21 cellular contexts compared by ENCODE assay signal in the genomic region with DNA sequence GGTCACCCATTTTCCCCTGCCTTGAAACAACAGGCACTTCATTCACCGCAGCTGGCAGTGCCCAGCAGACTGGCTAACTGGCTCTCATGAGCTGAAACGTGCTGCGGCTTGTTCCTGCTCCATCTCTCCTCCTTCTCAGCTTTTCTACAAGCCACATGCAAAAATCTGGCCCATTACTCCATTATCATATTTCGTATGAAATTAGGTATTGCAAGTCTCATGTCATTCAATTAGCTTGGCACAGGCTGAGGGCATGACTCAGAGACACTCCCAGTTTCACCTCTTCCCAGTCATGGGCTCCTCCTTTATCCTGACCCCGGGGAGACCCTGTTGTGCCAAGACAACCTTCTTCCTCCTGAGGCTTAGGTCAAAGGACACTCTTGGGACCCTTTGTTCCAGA. TPM values are rescaled to one million over a fixed set of nuclear protein-coding genes. Genes with fewer than 3 reads are reported as not detected.
DNase-seq lines count a peak whose midpoint lies in the region; ATAC-seq, FAIRE-seq and TF ChIP-seq lines count a peak whose summit lies in the region.
"Had no signal": no experiment of that assay in that cellular context is flagged by ENCODE, and none has a peak within 500 bp of the region (broad histone marks: within the 10 kb centered on the region; RNA-seq: fewer than 3 reads in every experiment).

No MANE protein-coding gene starts in this region.

- H3K27ac Mint-ChIP-seq in astrocyte (ENCODE audit: unreplicated experiment) (peak overlapping the region; percentile 51), mesothelial cell of epicardium (peak overlapping the region; percentile 66)
- H3K27ac Mint-ChIP-seq: effector memory CD8-positive, alpha-beta T cell; stimulated activated effector memory CD8-positive, alpha-beta T cell treated with anti-CD3 and anti-CD28 coated beads, Interleukin-12 subunit alpha, Interleukin-12 subunit beta, amount 100 ng/mL, for 72 hours had no signal

- 77% methylated on average over 5 of the region's 5 CpGs for WGBS in SK-N-SH (ENCODE audit: low lambda C conversion rate)
- WGBS in upper lobe of left lung, 2 donors, result 82 to 88% methylated on average over 5 of the region's 5 CpGs

- H3K36me3 ChIP-seq in SK-N-SH (replicated peaks in 1 of 2; ENCODE audit: control insufficient read depth in 1 of 2, insufficient read depth in 2 of 2, low read length in 1 of 2) (no peaks in the 10 kb centered on the region), astrocyte (ENCODE audit: insufficient read depth, low read length) (no peaks in the 10 kb centered on the region), upper lobe of left lung (no peaks in the 10 kb centered on the region)
- H3K36me3 ChIP-seq: ovary, Peyer's patch, transverse colon had no signal

- TF ChIP-seq EP300 in SK-N-SH (IDR thresholded peaks at IDR 0.05; ENCODE audit: borderline replicate concordance in 1 of 2, low read depth in 1 of 2, low read length in 1 of 2) (no peak), upper lobe of left lung (IDR thresholded peaks at IDR 0.05) (no peak)

- TF ChIP-seq CTCF in SK-N-SH (IDR thresholded peaks at IDR 0.05) (no peak), astrocyte (IDR thresholded peaks at IDR 0.05; ENCODE audit: insufficient read depth, low read depth, low read length) (no peak), mesothelial cell of epicardium (IDR thresholded peaks at IDR 0.05; ENCODE audit: unreplicated experiment) (no peak), upper lobe of left lung (IDR thresholded peaks at IDR 0.05) (no peak)

- peaks cover 0 to 11% of the 10 kb centered on the region in 2 experiments; a peak in 1 of 4 replicates for H3K4me1 ChIP-seq in SK-N-SH (ENCODE audit: control insufficient read depth in 1 of 2, insufficient read depth in 2 of 2, low read depth in 1 of 2, low read length in 1 of 2)
- H3K4me1 ChIP-seq in astrocyte (ENCODE audit: insufficient read depth, low read length), result peaks cover 4% of the 10 kb centered on the region
- H3K4me1 ChIP-seq in upper lobe of left lung, result no peaks in the 10 kb centered on the region
- H3K4me1 ChIP-seq: Peyer's patch, transverse colon had no signal

- no peak overlapping the region for H3K9ac ChIP-seq in SK-N-SH
- H3K9ac ChIP-seq in astrocyte (ENCODE audit: low read length), result no peak overlapping the region

- POLR2A ChIA-PET in SK-N-SH (lab: Yijun Ruan, JAX), result no interaction called here

- no peaks in the 10 kb centered on the region for H3K9me2 ChIP-seq in SK-N-SH

- H3K4me1 Mint-ChIP-seq in astrocyte (ENCODE audit: low read depth, unreplicated experiment) (peaks cover 22% of the 10 kb centered on the region), mesothelial cell of epicardium (peaks cover 38% of the 10 kb centered on the region)

- DNase-seq in SK-N-SH (no peak), astrocyte (ENCODE audit: low read depth) (no peak), mesothelial cell of epicardium (ENCODE audit: low spot score in 2 of 2, unreplicated experiment in 2 of 2) (no peak), upper lobe of left lung (no peak)
- DNase-seq in stimulated activated naive CD4-positive, alpha-beta T cell treated with Interleukin-2 at 50 U/mL for 16 hours (lab: John Stamatoyannopoulos, UW), result no peak
- DNase-seq: 8988T; activated CD4-positive, alpha-beta T cell treated with anti-CD3 and anti-CD28 coated beads for 4 hours; activated effector memory CD4-positive, alpha-beta T cell treated with anti-CD3 and anti-CD28 coated beads, Interleukin-2, amount 50 U/mL, for 16 hours; amniotic stem cell; effector memory CD8-positive, alpha-beta T cell; NCI-H187; NCI-H69; ovary; transverse colon had no signal

- H3F3A ChIP-seq in SK-N-SH (replicated peaks; ENCODE audit: insufficient read depth), result no peaks in the 10 kb centered on the region

- H3K27me3 Mint-ChIP-seq in astrocyte (ENCODE audit: low read depth, unreplicated experiment) (peaks cover 8% of the 10 kb centered on the region), mesothelial cell of epicardium (ENCODE audit: low read depth) (no peaks in the 10 kb centered on the region)

- CTCF ChIA-PET in SK-N-SH (lab: Yijun Ruan, JAX), result interaction anchor here (0.7 to 1.4 kb wide), 2 partner anchors 25 to 41 kb away, joined by 3 read pairs; no protein-coding TSS in a partner anchor

- no peaks in the 10 kb centered on the region for H3K36me3 Mint-ChIP-seq in astrocyte (ENCODE audit: low read depth, unreplicated experiment)
- peaks cover 5% of the 10 kb centered on the region for H3K36me3 Mint-ChIP-seq in mesothelial cell of epicardium
- H3K36me3 Mint-ChIP-seq: stimulated activated effector memory CD8-positive, alpha-beta T cell treated with anti-CD3 and anti-CD28 coated beads, Interleukin-12 subunit alpha, Interleukin-12 subunit beta, amount 100 ng/mL, for 72 hours had no signal

- TF ChIP-seq POLR2A in upper lobe of left lung (IDR thresholded peaks at IDR 0.05), result no peak

- no peaks in the 10 kb centered on the region for H4K20me1 ChIP-seq in SK-N-SH (ENCODE audit: insufficient read depth)
- H4K20me1 ChIP-seq in astrocyte (ENCODE audit: insufficient read depth, low read length), result no peaks in the 10 kb centered on the region

- H3K4me3 ChIP-seq in SK-N-SH (ENCODE audit: low read depth in 2 of 2, low read length in 1 of 2) (no peak overlapping the region), astrocyte (ENCODE audit: insufficient read depth, low read depth, low read length) (no peak overlapping the region), upper lobe of left lung (no peak overlapping the region)
- H3K4me3 ChIP-seq: ovary, Peyer's patch, transverse colon had no signal

- ATAC-seq in SK-N-SH treated with all-trans-retinoic acid at 6 μM for 48 hours, result peak; percentile 42; the same call in 2 of the 3 replicates
- ATAC-seq in upper lobe of left lung (ENCODE audit: low FRiP score in 2 of 2), result peak; percentile 9 to 24
- no peak for ATAC-seq in HG02798 (IDR thresholded peaks at IDR 0.05; ENCODE audit: poor library complexity, unreplicated experiment)
- ATAC-seq in HG03432 (IDR thresholded peaks at IDR 0.05; ENCODE audit: unreplicated experiment), result no peak
- ATAC-seq: effector memory CD8-positive, alpha-beta T cell; stimulated activated effector memory CD8-positive, alpha-beta T cell treated with anti-CD3 and anti-CD28 coated beads, Interleukin-12 subunit alpha, Interleukin-12 subunit beta, amount 100 ng/mL, for 72 hours had no signal

- no peaks in the 10 kb centered on the region for H3K79me2 ChIP-seq in SK-N-SH (ENCODE audit: insufficient read depth)
- H3K79me2 ChIP-seq in astrocyte (ENCODE audit: insufficient read depth, low read length), result no peaks in the 10 kb centered on the region

- FAIRE-seq in astrocyte (lab: Jason Lieb, UNC), result no peak
- FAIRE-seq: H54, TTC549 had no signal

- no peak overlapping the region for H3K4me3 Mint-ChIP-seq in astrocyte (ENCODE audit: unreplicated experiment)
- H3K4me3 Mint-ChIP-seq in mesothelial cell of epicardium, result no peak overlapping the region
- H3K4me3 Mint-ChIP-seq: effector memory CD8-positive, alpha-beta T cell; stimulated activated effector memory CD8-positive, alpha-beta T cell treated with anti-CD3 and anti-CD28 coated beads, Interleukin-12 subunit alpha, Interleukin-12 subunit beta, amount 100 ng/mL, for 72 hours had no signal

- H3K9me3 ChIP-seq in SK-N-SH, result no peaks in the 10 kb centered on the region
- no peaks in the 10 kb centered on the region for H3K9me3 ChIP-seq in astrocyte (ENCODE audit: insufficient read depth, low read depth, low read length)
- H3K9me3 ChIP-seq in upper lobe of left lung, result no peaks in the 10 kb centered on the region
- H3K9me3 ChIP-seq: ovary, Peyer's patch, transverse colon had no signal

- no peak overlapping the region for H3K4me2 ChIP-seq in SK-N-SH
- H3K4me2 ChIP-seq in astrocyte (ENCODE audit: low read length), result no peak overlapping the region

- no peaks in the 10 kb centered on the region for H3K27me3 ChIP-seq in SK-N-SH (ENCODE audit: insufficient read depth)
- H3K27me3 ChIP-seq in astrocyte (ENCODE audit: insufficient read depth, low read length), result no peaks in the 10 kb centered on the region
- no peaks in the 10 kb centered on the region for H3K27me3 ChIP-seq in upper lobe of left lung
- H3K27me3 ChIP-seq: ovary, Peyer's patch, transverse colon had no signal

- no peak for TF ChIP-seq RAD21 in SK-N-SH (IDR thresholded peaks at IDR 0.05; ENCODE audit: low read length)

- H3K27ac ChIP-seq in SK-N-SH (ENCODE audit: low read depth in 2 of 2, low read length in 1 of 2), result no peak overlapping the region
- no peak overlapping the region for H3K27ac ChIP-seq in astrocyte (ENCODE audit: low read depth, low read length)
- H3K27ac ChIP-seq in upper lobe of left lung, result no peak overlapping the region
- H3K27ac ChIP-seq: ovary, Peyer's patch, transverse colon had no signal

- no peak overlapping the region for H2AFZ ChIP-seq in SK-N-SH (ENCODE audit: low read depth)
- no peak overlapping the region for H2AFZ ChIP-seq in astrocyte (ENCODE audit: low read depth, low read length)

- no peaks in the 10 kb centered on the region for H3K9me3 Mint-ChIP-seq in astrocyte (ENCODE audit: unreplicated experiment)
- H3K9me3 Mint-ChIP-seq in mesothelial cell of epicardium, result peaks cover 6% of the 10 kb centered on the region
- H3K9me3 Mint-ChIP-seq: effector memory CD8-positive, alpha-beta T cell; stimulated activated effector memory CD8-positive, alpha-beta T cell treated with anti-CD3 and anti-CD28 coated beads, Interleukin-12 subunit alpha, Interleukin-12 subunit beta, amount 100 ng/mL, for 72 hours had no signal

TF ChIP-seq in SK-N-SH treated with all-trans-retinoic acid at 6 μM for 48 hours, 23 proteins besides CTCF, POLR2A, EP300 and RAD21 (continues in another document):
- no peak for TF ChIP-seq GLIS3 (CRISPR knock-in tag; IDR thresholded peaks at IDR 0.05)
- TF ChIP-seq SNAI2 (CRISPR knock-in tag; IDR thresholded peaks at IDR 0.05), result no peak
- no peak for TF ChIP-seq OSR1 (CRISPR knock-in tag; IDR thresholded peaks at IDR 0.05)
- TF ChIP-seq ZNF8 (CRISPR knock-in tag; IDR thresholded peaks at IDR 0.05), result no peak

TF ChIP-seq in SK-N-SH, 30 proteins besides CTCF, POLR2A, EP300 and RAD21 (continues in another document):
- TF ChIP-seq FOXM1 (IDR thresholded peaks at IDR 0.05; ENCODE audit: low read depth), result no peak
- TF ChIP-seq, protein P1, sequence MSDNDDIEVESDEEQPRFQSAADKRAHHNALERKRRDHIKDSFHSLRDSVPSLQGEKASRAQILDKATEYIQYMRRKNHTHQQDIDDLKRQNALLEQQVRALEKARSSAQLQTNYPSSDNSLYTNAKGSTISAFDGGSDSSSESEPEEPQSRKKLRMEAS (IDR thresholded peaks at IDR 0.05; ENCODE audit: low read depth), result no peak

RNA-seq across cellular contexts. Expression of a gene that starts 59.9 kb away (rescaled TPM):
- polyA plus RNA-seq in SK-N-SH (2012; rRNA removed), result 38.1 and 45.2 TPM in 2 replicates
- polyA plus RNA-seq in SK-N-SH (2012; cell fraction: cytosol; rRNA removed), result 52.0 and 54.8 TPM in 2 replicates
- 17.9 and 18.3 TPM in 2 replicates for polyA plus RNA-seq in SK-N-SH (2012; cell fraction: nucleus; rRNA removed)
- total RNA-seq in astrocyte (26.2 and 28.8 TPM in 2 replicates), mesothelial cell of epicardium (67.6 to 68.9 TPM (median 68.4 TPM) in 3 replicates), upper lobe of left lung (10 to 100 TPM; 13.6 to 52.4 (median 35.7) TPM)

Comparison
In these comparisons a context has a peak if more than half of its experiments do, and no peak if none do; other contexts are left out.
1. ATAC-seq: peak in SK-N-SH treated with all-trans-retinoic acid at 6 μM for 48 hours (single experiment) and upper lobe of left lung (2 of 2); none in HG02798 (single experiment) and HG03432 (single experiment).